8 cellular contexts compared by ENCODE assay signal in genomic region chr12:31590730-31591307, GRCh38. TPM values are rescaled to one million over a fixed set of nuclear protein-coding genes. Genes with fewer than 3 reads are reported as not detected.
DNase-seq lines count a peak whose midpoint lies in the region; ATAC-seq and TF ChIP-seq lines count a peak whose summit lies in the region.

TSS of gene DENND5B (minus strand) at chr12:31591136. CDS start at chr12:31590832, 304 bp downstream.

- H3K27me3 Mint-ChIP-seq in neural crest cell (ENCODE audit: low read depth), result peaks cover 6% of the 10 kb centered on the region

- H3K9me3 Mint-ChIP-seq in activated naive CD4-positive, alpha-beta T cell treated with anti-CD3 and anti-CD28 coated beads, Interleukin-2, amount 50 U/mL, for 72 hours, result no peaks in the 10 kb centered on the region
- H3K9me3 Mint-ChIP-seq in neural crest cell, result no peaks in the 10 kb centered on the region

- peak within 1 kb of the TSS; percentile 97 for H3K4me3 Mint-ChIP-seq in neural crest cell

- TF ChIP-seq CTCF in neural crest cell (conservative IDR thresholded peaks at IDR 0.05), result no peak

- DNase-seq in CD1c-positive myeloid dendritic cell (ENCODE audit: extremely low spot score) (peak; percentile 63), NCI-H446 treated with DMSO at 0.1 percent for 48 hours (lab: John Stamatoyannopoulos, UW) (peak; percentile 32), globus pallidus (ENCODE audit: low spot score) (peak; percentile 90), neural crest cell (ENCODE audit: low read depth, low spot score) (peak; percentile 75), NK-92 (lab: John Stamatoyannopoulos, UW; ENCODE audit: unreplicated experiment) (no peak)
- peak in 1 of 2 donors; percentile 33 for DNase-seq in activated naive CD4-positive, alpha-beta T cell treated with anti-CD3 and anti-CD28 coated beads, Interleukin-2, amount 50 U/mL, for 72 hours (ENCODE audit: low spot score in 2 of 2)

- peaks cover 38% of the 10 kb centered on the region for H3K4me1 Mint-ChIP-seq in neural crest cell

- H3K27ac Mint-ChIP-seq in activated naive CD4-positive, alpha-beta T cell treated with anti-CD3 and anti-CD28 coated beads, Interleukin-2, amount 50 U/mL, for 72 hours, result no peak within 1 kb of the TSS
- peak within 1 kb of the TSS; percentile 95 for H3K27ac Mint-ChIP-seq in neural crest cell (ENCODE audit: unreplicated experiment)

- peak; percentile 61 for ATAC-seq in GM19035 (IDR thresholded peaks at IDR 0.05; ENCODE audit: unreplicated experiment)
- peak; percentile 47 for ATAC-seq in HG03103 (IDR thresholded peaks at IDR 0.05; ENCODE audit: low read depth, unreplicated experiment)
- peak; percentile 52 to 67 for ATAC-seq in activated naive CD4-positive, alpha-beta T cell treated with anti-CD3 and anti-CD28 coated beads, Interleukin-2, amount 50 U/mL, for 72 hours

- H3K36me3 Mint-ChIP-seq in activated naive CD4-positive, alpha-beta T cell treated with anti-CD3 and anti-CD28 coated beads, Interleukin-2, amount 50 U/mL, for 72 hours, result peaks cover 5 to 7% of the 10 kb centered on the region in 2 donors
- H3K36me3 Mint-ChIP-seq in neural crest cell (ENCODE audit: low read depth), result peaks cover 4% of the 10 kb centered on the region

RNA-seq across cellular contexts. Expression of gene DENND5B, which starts in this region (rescaled TPM):
- total RNA-seq in activated naive CD4-positive, alpha-beta T cell treated with anti-CD3 and anti-CD28 coated beads, Interleukin-2, amount 50 U/mL, for 72 hours, result under 1 TPM; 0.10 to 0.18 TPM
- total RNA-seq in neural crest cell, result 33.2 and 33.9 TPM in 2 replicates

Comparison
In these comparisons a context has a peak if more than half of its experiments do, and no peak if none do; other contexts are left out.
1. RNA of gene DENND5B (total RNA-seq): 33.2 to 33.9 TPM in neural crest cell; 0.10 to 0.18 TPM in activated naive CD4-positive, alpha-beta T cell treated with anti-CD3 and anti-CD28 coated beads, Interleukin-2, amount 50 U/mL, for 72 hours; every median in the first group is over 10 times any median in the second.
2. Peak in ATAC-seq in activated naive CD4-positive, alpha-beta T cell treated with anti-CD3 and anti-CD28 coated beads, Interleukin-2, amount 50 U/mL, for 72 hours; RNA of the gene not detected or under 1 TPM.
3. Peak in every context shown above with its lines, with median percentiles within 50 percentile points of each other: ATAC-seq.